ENCODE assay signal across 8 cellular contexts in the genomic region with DNA sequence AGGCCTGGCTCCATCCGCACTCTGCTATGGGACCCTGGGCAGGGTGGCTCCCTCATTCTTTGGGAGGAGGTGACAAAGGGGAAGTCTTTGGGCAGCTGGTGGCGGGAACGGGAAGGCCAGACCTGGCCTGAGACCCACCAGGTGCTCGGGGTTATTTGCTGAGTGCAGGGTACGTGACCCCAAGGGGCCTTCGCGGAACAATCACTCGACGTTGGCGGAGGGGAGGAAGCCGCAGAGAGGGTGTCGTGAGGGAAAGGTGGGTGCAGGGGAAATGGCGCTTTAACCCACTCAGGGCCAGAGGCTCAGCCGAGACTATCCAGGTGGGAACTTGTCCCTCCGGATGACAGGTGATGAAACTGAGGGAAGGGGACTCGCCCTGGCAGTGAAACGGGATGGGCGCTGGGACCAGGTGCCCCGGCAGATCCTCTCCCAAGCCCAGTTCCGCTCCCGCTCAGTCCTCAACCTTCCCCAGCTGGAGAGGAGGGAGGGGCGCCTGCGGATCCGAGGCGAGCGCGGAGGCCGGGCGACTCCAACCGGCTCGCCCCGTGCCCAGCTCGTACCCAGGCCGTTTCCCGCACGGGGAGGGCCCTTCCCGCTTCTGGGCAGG. TPM values are rescaled to one million over a fixed set of nuclear protein-coding genes. Genes with fewer than 3 reads are reported as not detected.
A peak's percentile ranks its signal among the peaks of the same experiment; 100 is the strongest.
DNase-seq lines count a peak whose midpoint lies in the region; ATAC-seq, FAIRE-seq and TF ChIP-seq lines count a peak whose summit lies in the region.

No MANE protein-coding gene starts in this region.

- H3K4me3 Mint-ChIP-seq in activated naive CD4-positive, alpha-beta T cell treated with anti-CD3 and anti-CD28 coated beads, Interleukin-2, amount 50 U/mL, for 24 hours: peak overlapping the region; percentile 81

- WGBS in lung, 2 donors: 8 to 12% methylated on average over 32 to 37 of the region's 37 CpGs
- 1 to 2% methylated on average over 29 to 37 of the region's 37 CpGs for WGBS in aorta, 2 donors

- no peak for TF ChIP-seq CTCF in bronchial epithelial cell (IDR thresholded peaks at IDR 0.05; ENCODE audit: insufficient read depth, low read length, severe bottlenecking)
- no peak for TF ChIP-seq CTCF in lung (IDR thresholded peaks at IDR 0.05; ENCODE audit: control extremely low read depth, extremely low read depth)

- peak overlapping the region; percentile 66 for H3K4me3 ChIP-seq in bronchial epithelial cell (ENCODE audit: low read depth, low read length)
- H3K4me3 ChIP-seq in lung: peak overlapping the region; percentile 73
- H3K4me3 ChIP-seq in aorta (ENCODE audit: low read length in 2 of 2): peak overlapping the region; percentile 93 to 94

- intact Hi-C loops in aorta (cut with DNase I): loop anchor here (5.0 kb wide), 1 partner anchor 57 kb away; no protein-coding TSS in a partner anchor

- no peak overlapping the region for H3K27ac Mint-ChIP-seq in activated naive CD4-positive, alpha-beta T cell treated with anti-CD3 and anti-CD28 coated beads, Interleukin-2, amount 50 U/mL, for 24 hours

- H3K36me3 ChIP-seq in bronchial epithelial cell (ENCODE audit: control insufficient read depth, insufficient read depth, low read length) (no peaks in the 10 kb centered on the region), lung (ENCODE audit: control insufficient read depth in 2 of 2, insufficient read depth in 2 of 2, low read length in 2 of 2) (no peaks in the 10 kb centered on the region), aorta (ENCODE audit: control insufficient read depth in 1 of 2, insufficient read depth in 2 of 2, low read length in 1 of 2) (no peaks in the 10 kb centered on the region)

- H3K27me3 ChIP-seq in bronchial epithelial cell (ENCODE audit: control insufficient read depth, insufficient read depth, low read length): no peaks in the 10 kb centered on the region
- H3K27me3 ChIP-seq in lung (ENCODE audit: control insufficient read depth, insufficient read depth): no peaks in the 10 kb centered on the region
- no peaks in the 10 kb centered on the region for H3K27me3 ChIP-seq in aorta (ENCODE audit: control insufficient read depth in 1 of 2, insufficient read depth in 2 of 2, low read length in 1 of 2)

- H3K9me3 ChIP-seq in lung (ENCODE audit: control insufficient read depth in 2 of 2, insufficient read depth in 1 of 2, low read length in 1 of 2) (no peaks in the 10 kb centered on the region), aorta (ENCODE audit: control insufficient read depth, low read length) (no peaks in the 10 kb centered on the region)

- H3K27ac ChIP-seq in lung (ENCODE audit: low read depth in 1 of 2, low read length in 1 of 2) (peak overlapping the region; percentile 66 to 94), aorta (ENCODE audit: low read depth in 1 of 2, low read length in 2 of 2) (peak overlapping the region; percentile 6 to 74)

- peaks cover 4 to 16% of the 10 kb centered on the region in 2 donors for H3K4me1 ChIP-seq in lung (ENCODE audit: control insufficient read depth in 2 of 2, insufficient read depth in 2 of 2, low read length in 2 of 2)
- H3K4me1 ChIP-seq in aorta (ENCODE audit: control insufficient read depth in 1 of 2, insufficient read depth in 2 of 2, low read length in 2 of 2): no peaks in the 10 kb centered on the region

- no peaks in the 10 kb centered on the region for H3K36me3 Mint-ChIP-seq in activated naive CD4-positive, alpha-beta T cell treated with anti-CD3 and anti-CD28 coated beads, Interleukin-2, amount 50 U/mL, for 24 hours

- FAIRE-seq in bronchial epithelial cell (lab: Jason Lieb, UNC): no peak

- H3K27me3 Mint-ChIP-seq in activated naive CD4-positive, alpha-beta T cell treated with anti-CD3 and anti-CD28 coated beads, Interleukin-2, amount 50 U/mL, for 24 hours: peaks cover 41% of the 10 kb centered on the region

- no peaks in the 10 kb centered on the region for H3K9me3 Mint-ChIP-seq in activated naive CD4-positive, alpha-beta T cell treated with anti-CD3 and anti-CD28 coated beads, Interleukin-2, amount 50 U/mL, for 24 hours

- ATAC-seq in lung (ENCODE audit: insufficient read depth, low FRiP score) (peak; percentile 12), aorta (ENCODE audit: low FRiP score) (peak; percentile 71), HG03571 (IDR thresholded peaks at IDR 0.05; ENCODE audit: unreplicated experiment) (no peak)

- no peak for DNase-seq in activated naive CD4-positive, alpha-beta T cell treated with anti-CD3 and anti-CD28 coated beads, Interleukin-2, amount 50 U/mL, for 16 hours
- no peak for DNase-seq in bronchial epithelial cell (ENCODE audit: low read depth)
- no peak for DNase-seq in lung (ENCODE audit: low spot score)
- no peak for DNase-seq in aorta
- no peak for DNase-seq in NOMO-1 treated with dmso at 0.1 percent for 144 hours (lab: John Stamatoyannopoulos, UW; ENCODE audit: unreplicated experiment)
- DNase-seq in NCI-H1105 (lab: John Stamatoyannopoulos, UW): no peak

- H3K4me1 Mint-ChIP-seq in activated naive CD4-positive, alpha-beta T cell treated with anti-CD3 and anti-CD28 coated beads, Interleukin-2, amount 50 U/mL, for 24 hours: peaks cover 19% of the 10 kb centered on the region

RNA-seq across cellular contexts. Expression of a gene that starts 0.9 kb away (rescaled TPM):
- 12.4 and 15.5 TPM in 2 replicates for total RNA-seq in bronchial epithelial cell
- 10 to 100 TPM in 1 of 2 donors, 1 to 10 TPM in 1; 8.6 to 24.8 TPM for total RNA-seq in lung
- 10 to 100 TPM; 23.9 to 29.3 TPM for polyA plus RNA-seq in lung
- 10 to 100 TPM; 62.1 to 72.3 TPM for total RNA-seq in aorta
- 10 to 100 TPM; 15.8 to 75.8 TPM for polyA plus RNA-seq in aorta
